15 cellular contexts compared by ENCODE assay signal in genomic region chr11:116072776-116073175, GRCh38.
DNase-seq lines count a peak whose midpoint lies in the region; ATAC-seq, FAIRE-seq and TF ChIP-seq lines count a peak whose summit lies in the region.
"Had no signal": no experiment of that assay in that cellular context is flagged by ENCODE, and none has a peak within 500 bp of the region (broad histone marks: within the 10 kb centered on the region; RNA-seq: fewer than 3 reads in every experiment).

No MANE protein-coding gene starts in this region.

- peak; percentile 80 for DNase-seq in DMS53 (lab: John Stamatoyannopoulos, UW)
- DNase-seq in GM13976 (ENCODE audit: low spot score), result no peak
- DNase-seq in WERI-Rb-1, result peak; percentile 73
- DNase-seq in small intestine, result no peak
- no peak for DNase-seq in pons (ENCODE audit: low spot score)
- DNase-seq in foreskin keratinocyte, result no peak
- no peak for DNase-seq in left lung
- DNase-seq: activated naive CD4-positive, alpha-beta T cell treated with Interleukin-2 at 50 U/mL for 16 hours; CD8-positive, alpha-beta T cell; NCI-H1436; stimulated activated CD4-positive, alpha-beta T cell treated with anti-CD3 and anti-CD28 coated beads, Interleukin-2, amount 100 ng/mL, for 48 hours; T-cell had no signal

- H2AFZ ChIP-seq in neural cell (ENCODE audit: low read depth, low read length), result no peak overlapping the region

- H3K27me3 ChIP-seq in WERI-Rb-1 (ENCODE audit: insufficient read depth, low read depth, severe bottlenecking), result no peaks in the 10 kb centered on the region
- H3K27me3 ChIP-seq in neural cell (ENCODE audit: insufficient read depth, low read depth, low read length), result no peaks in the 10 kb centered on the region
- H3K27me3 ChIP-seq in small intestine (ENCODE audit: control insufficient read depth in 2 of 2, insufficient read depth in 2 of 2, low read length in 2 of 2), result peaks cover 0 to 5% of the 10 kb centered on the region in 2 donors
- peaks cover 3% of the 10 kb centered on the region for H3K27me3 ChIP-seq in foreskin keratinocyte
- H3K27me3 ChIP-seq in left lung, result peaks cover 0 to 18% of the 10 kb centered on the region in 2 donors

- FAIRE-seq in small intestine (lab: Jason Lieb, UNC), result no peak

- H3K9me3 ChIP-seq in WERI-Rb-1 (ENCODE audit: severe bottlenecking) (no peaks in the 10 kb centered on the region), neural cell (ENCODE audit: low read length) (no peaks in the 10 kb centered on the region), small intestine (ENCODE audit: control insufficient read depth, low read depth) (no peaks in the 10 kb centered on the region), left lung (no peaks in the 10 kb centered on the region)
- H3K9me3 ChIP-seq: esophagus muscularis mucosa, HAP-1 had no signal

- 65 to 77% (median 73%) methylated on average over 7 of the region's 7 CpGs for WGBS in small intestine, 3 donors

- no peaks in the 10 kb centered on the region for H4K20me1 ChIP-seq in neural cell (ENCODE audit: insufficient read depth)

- H3K9ac ChIP-seq in neural cell (ENCODE audit: low read length), result no peak overlapping the region

- H3K9me2 ChIP-seq in neural cell (ENCODE audit: insufficient read depth, low read length), result no peaks in the 10 kb centered on the region

- TF ChIP-seq RAD21 in neural cell (conservative IDR thresholded peaks at IDR 0.05), result no peak

- no peaks in the 10 kb centered on the region for H3K79me2 ChIP-seq in neural cell (replicated peaks; ENCODE audit: insufficient read depth, low read length)

- H3F3A ChIP-seq in neural cell (ENCODE audit: insufficient read depth, low read length, poor library complexity, severe bottlenecking), result peaks cover 10% of the 10 kb centered on the region

- H3K36me3 ChIP-seq in WERI-Rb-1 (no peaks in the 10 kb centered on the region), neural cell (ENCODE audit: insufficient read depth, low read length) (no peaks in the 10 kb centered on the region), small intestine (ENCODE audit: control insufficient read depth in 2 of 2, insufficient read depth in 2 of 2, low read length in 2 of 2) (no peaks in the 10 kb centered on the region), left lung (no peaks in the 10 kb centered on the region)
- H3K36me3 ChIP-seq: esophagus muscularis mucosa, HAP-1 had no signal

- no peak for TF ChIP-seq EP300 in neural cell (conservative IDR thresholded peaks at IDR 0.05; ENCODE audit: poor library complexity, severe bottlenecking)

- ATAC-seq in foreskin keratinocyte (no peak), left lung (no peak)
- ATAC-seq: CD8-positive, alpha-beta T cell; T-cell had no signal

- peak; percentile 33 for TF ChIP-seq CTCF in GM13976 (IDR thresholded peaks at IDR 0.05; ENCODE audit: borderline replicate concordance, control extremely low read depth, extremely low read depth, insufficient read depth, missing control alignments)
- TF ChIP-seq CTCF in WERI-Rb-1 (IDR thresholded peaks at IDR 0.05; ENCODE audit: low read depth, low read length), result peak; percentile 78
- peak; percentile 32 for TF ChIP-seq CTCF in neural cell (IDR thresholded peaks at IDR 0.05; ENCODE audit: poor library complexity, severe bottlenecking)
- TF ChIP-seq CTCF in foreskin keratinocyte (conservative IDR thresholded peaks at IDR 0.05), result no peak
- no peak for TF ChIP-seq CTCF in left lung (IDR thresholded peaks at IDR 0.05)

- no peak overlapping the region for H3K4me2 ChIP-seq in neural cell (ENCODE audit: low read length)

- H3K27ac ChIP-seq in WERI-Rb-1 (peak overlapping the region; percentile 29; the same call in 1 of the 2 replicates), neural cell (ENCODE audit: low read length) (peak overlapping the region; percentile 75), small intestine (ENCODE audit: low read depth in 1 of 2, low read length in 1 of 2) (no peak overlapping the region), foreskin keratinocyte (no peak overlapping the region), left lung (no peak overlapping the region)
- H3K27ac ChIP-seq: esophagus muscularis mucosa had no signal

- H3K4me1 ChIP-seq in small intestine (ENCODE audit: control insufficient read depth in 2 of 2, insufficient read depth in 1 of 2, low read depth in 1 of 2, low read length in 1 of 2), result no peaks in the 10 kb centered on the region
- H3K4me1 ChIP-seq in foreskin keratinocyte, result no peaks in the 10 kb centered on the region
- H3K4me1 ChIP-seq in left lung, result no peaks in the 10 kb centered on the region
- H3K4me1 ChIP-seq: esophagus muscularis mucosa, HAP-1 had no signal

- intact Hi-C loops in left lung (cut with DNase I), result no loop called here

- H3K4me3 ChIP-seq in WERI-Rb-1 (ENCODE audit: low read depth, low read length) (no peak overlapping the region), neural cell (ENCODE audit: low read length) (no peak overlapping the region), small intestine (ENCODE audit: low read depth in 1 of 2, low read length in 2 of 2) (no peak overlapping the region), left lung (no peak overlapping the region)
- H3K4me3 ChIP-seq: esophagus muscularis mucosa, HAP-1 had no signal

- in situ Hi-C loops in GM13976 (cut with MboI; ENCODE audit: low sequenced_read_pairs, unreplicated experiment), result loop anchor here (5.0 kb wide), 1 partner anchor 145 kb away; no protein-coding TSS in a partner anchor

TF ChIP-seq in neural cell, 6 proteins besides CTCF, POLR2A, EP300 and RAD21:
- TF ChIP-seq POLR2AphosphoS5 (IDR thresholded peaks at IDR 0.05), result no peak

Comparison
In these comparisons a context has a peak if more than half of its experiments do, and no peak if none do; other contexts are left out.
1. DNase-seq: peak in DMS53 (single experiment) and WERI-Rb-1 (single experiment); none in GM13976 (single experiment), small intestine (single experiment), pons (single experiment), foreskin keratinocyte (0 of 2) and left lung (0 of 2).
2. CTCF ChIP-seq: peak in GM13976 (single experiment), WERI-Rb-1 (single experiment) and neural cell (single experiment); none in foreskin keratinocyte (single experiment) and left lung (0 of 2).
3. H3K27ac ChIP-seq: peak in WERI-Rb-1 (single experiment) and neural cell (single experiment); none in small intestine (0 of 2), foreskin keratinocyte (single experiment) and left lung (0 of 2).